Comparison of ENCODE assay signal across 17 cellular contexts in genomic region chr17:43665387-43666101, GRCh38. TPM values are rescaled to one million over a fixed set of nuclear protein-coding genes. Genes with fewer than 3 reads are reported as not detected.
DNase-seq lines count a peak whose midpoint lies in the region; ATAC-seq and TF ChIP-seq lines count a peak whose summit lies in the region.
"Had no signal": no experiment of that assay in that cellular context is flagged by ENCODE, and none has a peak within 500 bp of the region (broad histone marks: within the 10 kb centered on the region; RNA-seq: fewer than 3 reads in every experiment).

No MANE protein-coding gene starts in this region.

- H3K36me3 ChIP-seq in Caco-2 (ENCODE audit: control insufficient read depth, insufficient read depth, low read length) (no peaks in the 10 kb centered on the region), psoas muscle (ENCODE audit: insufficient read depth in 1 of 2, low read depth in 1 of 2) (no peaks in the 10 kb centered on the region)

- POLR2A ChIA-PET in Caco-2 (lab: Charles Lee): interaction anchor here (0.6 to 1.7 kb wide), 3 partner anchors 81 to 298 kb away, joined by 3 to 10 read pairs (median 3); no protein-coding TSS in a partner anchor

- H3K9me3 Mint-ChIP-seq in Caco-2 (ENCODE audit: unreplicated experiment): no peaks in the 10 kb centered on the region
- H3K9me3 Mint-ChIP-seq: activated CD4-positive, alpha-beta memory T cell treated with anti-CD3 and anti-CD28 coated beads, Interleukin-2, amount 10 ng/mL, durations not matched to agents 7 days and 5 days; IgD-negative memory B cell had no signal

- peak overlapping the region; percentile 73 for H3K27ac ChIP-seq in right cardiac atrium (ENCODE audit: low read length)
- H3K27ac ChIP-seq in psoas muscle: peak overlapping the region; percentile 55

- no peaks in the 10 kb centered on the region for H3K27me3 Mint-ChIP-seq in Caco-2 (ENCODE audit: insufficient read depth, unreplicated experiment)

- no TSS peak for BruUV-seq in Caco-2 (replicated peaks; lab: Mats Ljungman, UMichigan)

- WGBS in right cardiac atrium: 61% methylated on average over 22 of the region's 22 CpGs
- 57 to 66% (median 62%) methylated on average over 17 to 22 of the region's 22 CpGs for WGBS in psoas muscle, 3 donors

- H3K27ac Mint-ChIP-seq in Caco-2 (ENCODE audit: unreplicated experiment): peak overlapping the region; percentile 90
- H3K27ac Mint-ChIP-seq: activated CD4-positive, alpha-beta memory T cell treated with anti-CD3 and anti-CD28 coated beads, Interleukin-2, amount 10 ng/mL, durations not matched to agents 7 days and 5 days; IgD-negative memory B cell had no signal

- peak overlapping the region; percentile 10 for H3K4me3 Mint-ChIP-seq in Caco-2 (ENCODE audit: unreplicated experiment)
- H3K4me3 Mint-ChIP-seq: activated CD4-positive, alpha-beta memory T cell treated with anti-CD3 and anti-CD28 coated beads, Interleukin-2, amount 10 ng/mL, durations not matched to agents 7 days and 5 days; IgD-negative memory B cell had no signal

- peaks cover 41% of the 10 kb centered on the region for H3K36me3 Mint-ChIP-seq in Caco-2 (ENCODE audit: insufficient read depth, unreplicated experiment)

- H3K4me1 ChIP-seq in Caco-2 (peaks cover 87% of the 10 kb centered on the region), right cardiac atrium (ENCODE audit: control insufficient read depth, insufficient read depth, low read length) (peaks cover 4% of the 10 kb centered on the region), psoas muscle (peaks cover 23% of the 10 kb centered on the region)

- H3K27me3 ChIP-seq in Caco-2 (replicated peaks; ENCODE audit: control insufficient read depth, insufficient read depth, low read length) (no peaks in the 10 kb centered on the region), right cardiac atrium (ENCODE audit: control insufficient read depth, insufficient read depth) (no peaks in the 10 kb centered on the region), psoas muscle (ENCODE audit: insufficient read depth in 3 of 3, low read length in 2 of 3) (no peaks in the 10 kb centered on the region)

- no peaks in the 10 kb centered on the region for H3K9me3 ChIP-seq in Caco-2
- H3K9me3 ChIP-seq in right cardiac atrium (ENCODE audit: control insufficient read depth, low read length): no peaks in the 10 kb centered on the region
- no peaks in the 10 kb centered on the region for H3K9me3 ChIP-seq in psoas muscle

- H3K4me3 ChIP-seq in Caco-2 (ENCODE audit: low read depth, low read length) (no peak overlapping the region), right cardiac atrium (ENCODE audit: low read length) (no peak overlapping the region), psoas muscle (no peak overlapping the region)
- H3K4me3 ChIP-seq: dorsolateral prefrontal cortex had no signal

- intact Hi-C loops in Caco-2 (cut with micrococcal nuclease; ENCODE audit: unreplicated experiment): no loop called here
- intact Hi-C loops in right cardiac atrium (cut with DNase I): no loop called here
- intact Hi-C loops in psoas muscle (cut with DNase I): no loop called here

- TF ChIP-seq POLR2A in erythroblast (IDR thresholded peaks at IDR 0.05; ENCODE audit: low read length): no peak

- TF ChIP-seq CTCF in Caco-2 (IDR thresholded peaks at IDR 0.05; ENCODE audit: insufficient read depth in 1 of 2, low read depth in 1 of 2, low read length in 1 of 2, severe bottlenecking in 1 of 2, unreplicated experiment in 1 of 2) (no peak), psoas muscle (IDR thresholded peaks at IDR 0.05) (no peak)

- peaks cover 38% of the 10 kb centered on the region for H3K4me1 Mint-ChIP-seq in Caco-2 (ENCODE audit: low read depth, unreplicated experiment)
- H3K4me1 Mint-ChIP-seq: IgD-negative memory B cell had no signal

- CTCF ChIA-PET in Caco-2 (lab: Charles Lee): interaction anchor here (0.6 to 1.7 kb wide), 5 partner anchors 9 to 143 kb away, joined by 3 to 16 read pairs (median 4); no protein-coding TSS in a partner anchor

- DNase-seq in Caco-2 (peak; percentile 73 to 94), cerebellar cortex (ENCODE audit: low spot score) (peak; percentile 69), right cardiac atrium (peak; percentile 71 to 82 (median 74)), psoas muscle (peak; percentile 50 to 60), C1 segment of cervical spinal cord (lab: John Stamatoyannopoulos, UW) (no peak), erythroblast (lab: John Stamatoyannopoulos, UW) (no peak), DMS53 treated with DMSO at 0.1 percent for 48 hours (lab: John Stamatoyannopoulos, UW; ENCODE audit: unreplicated experiment) (no peak), HCEC 1CT (no peak)
- DNase-seq: activated CD4-positive, alpha-beta memory T cell treated with anti-CD3 and anti-CD28 coated beads, Interleukin-2, amount 10 ng/mL, durations not matched to agents 7 days and 5 days; aorta; dorsolateral prefrontal cortex; foreskin melanocyte; GOT3; NCI-H1092 treated with DMSO at 0.1 percent for 48 hours; stimulated activated CD4-positive, alpha-beta T cell treated with anti-CD3 and anti-CD28 coated beads, Interleukin-2, amount 100 ng/mL, for 48 hours had no signal

- ATAC-seq in right cardiac atrium (peak; percentile 67 to 89), psoas muscle (peak in 2 of 4 donors; percentile 43 to 48)

RNA-seq across cellular contexts. Expression of gene MEOX1, which starts 3.8 kb away (rescaled TPM):
- 0.72 and 1.7 TPM in 2 replicates for total RNA-seq in Caco-2 (2022)
- 10 to 100 TPM in 2 of 4 donors, 1 to 10 TPM in 2; 4.2 to 16.8 (median 7.6) TPM for total RNA-seq in right cardiac atrium
- polyA plus RNA-seq in right cardiac atrium: 11.2 TPM
- total RNA-seq in psoas muscle: 1 to 10 TPM; 3.9 to 8.7 (median 6.4) TPM
- 1 to 10 TPM; 4.5 to 6.7 (median 5.0) TPM for polyA plus RNA-seq in psoas muscle
- total RNA-seq: dorsolateral prefrontal cortex, pulmonary artery endothelial cell had no signal
- polyA plus RNA-seq: IgD-negative memory B cell had no signal

Comparison
In these comparisons a context has a peak if more than half of its experiments do, and no peak if none do; other contexts are left out.
1. DNase-seq: peak in Caco-2 (2 of 2), cerebellar cortex (single experiment), right cardiac atrium (3 of 3) and psoas muscle (2 of 2); none in C1 segment of cervical spinal cord (0 of 14), erythroblast (0 of 2), DMS53 treated with DMSO at 0.1 percent for 48 hours (single experiment) and HCEC 1CT (single experiment).